Comparison of ENCODE assay signal across 13 cellular contexts in genomic region chr15:51600114-51600513, GRCh38. TPM values are rescaled to one million over a fixed set of nuclear protein-coding genes. Genes with fewer than 3 reads are reported as not detected.
DNase-seq lines count a peak whose midpoint lies in the region; ATAC-seq, FAIRE-seq and TF ChIP-seq lines count a peak whose summit lies in the region.
"Had no signal": no experiment of that assay in that cellular context is flagged by ENCODE, and none has a peak within 500 bp of the region (broad histone marks: within the 10 kb centered on the region; RNA-seq: fewer than 3 reads in every experiment).

No MANE protein-coding gene starts in this region.

- intact Hi-C loops in activated naive CD4-positive, alpha-beta T cell treated with anti-CD3 and anti-CD28 coated beads for 36 hours (cut with micrococcal nuclease) = no loop called here
- intact Hi-C loops in GM12878 (cut with micrococcal nuclease; ENCODE audit: unreplicated experiment) = no loop called here

- TF ChIP-seq EP300 in GM12878 (IDR thresholded peaks at IDR 0.05; ENCODE audit: borderline replicate concordance in 1 of 2, control insufficient read depth in 1 of 2, low read depth in 2 of 2, low read length in 2 of 2) = no peak

- H3K4me1 Mint-ChIP-seq in activated naive CD4-positive, alpha-beta T cell treated with anti-CD3 and anti-CD28 coated beads for 36 hours (ENCODE audit: low read depth) = peaks cover 2% of the 10 kb centered on the region
- peaks cover 9% of the 10 kb centered on the region for H3K4me1 Mint-ChIP-seq in stimulated activated memory B cell treated with anti-CD40 and anti-IgM and Interleukin-4, amounts not matched to agents 10 μg/mL and 1 μg/mL and 100 μg/mL, for 72 hours
- H3K4me1 Mint-ChIP-seq: mesothelial cell of epicardium had no signal

- H3K27ac Mint-ChIP-seq in activated naive CD4-positive, alpha-beta T cell treated with anti-CD3 and anti-CD28 coated beads, Interleukin-2, amount 50 U/mL, for 72 hours = no peak overlapping the region
- H3K27ac Mint-ChIP-seq in activated naive CD4-positive, alpha-beta T cell treated with anti-CD3 and anti-CD28 coated beads for 36 hours = no peak overlapping the region
- H3K27ac Mint-ChIP-seq in stimulated activated memory B cell treated with anti-CD40 and anti-IgM and Interleukin-4, amounts not matched to agents 10 μg/mL and 1 μg/mL and 100 μg/mL, for 72 hours = no peak overlapping the region
- H3K27ac Mint-ChIP-seq: mesothelial cell of epicardium had no signal

- in situ Hi-C loops in GM12878 (cut with MboI) = no loop called here

- peaks cover 5% of the 10 kb centered on the region for H3K4me1 ChIP-seq in GM12878 (ENCODE audit: control insufficient read depth, insufficient read depth, low read length)
- H3K4me1 ChIP-seq: prostate gland had no signal

- H3K4me2 ChIP-seq in GM12878 (ENCODE audit: control insufficient read depth, insufficient read depth) = no peak overlapping the region

- H3K36me3 Mint-ChIP-seq in activated naive CD4-positive, alpha-beta T cell treated with anti-CD3 and anti-CD28 coated beads, Interleukin-2, amount 50 U/mL, for 72 hours = peaks cover 0 to 9% of the 10 kb centered on the region in 2 donors
- H3K36me3 Mint-ChIP-seq in activated naive CD4-positive, alpha-beta T cell treated with anti-CD3 and anti-CD28 coated beads for 36 hours (ENCODE audit: low read depth) = peaks cover 1% of the 10 kb centered on the region
- no peaks in the 10 kb centered on the region for H3K36me3 Mint-ChIP-seq in stimulated activated memory B cell treated with anti-CD40 and anti-IgM and Interleukin-4, amounts not matched to agents 10 μg/mL and 1 μg/mL and 100 μg/mL, for 72 hours

- H3K4me3 Mint-ChIP-seq in activated naive CD4-positive, alpha-beta T cell treated with anti-CD3 and anti-CD28 coated beads for 36 hours = no peak overlapping the region
- no peak overlapping the region for H3K4me3 Mint-ChIP-seq in stimulated activated memory B cell treated with anti-CD40 and anti-IgM and Interleukin-4, amounts not matched to agents 10 μg/mL and 1 μg/mL and 100 μg/mL, for 72 hours
- H3K4me3 Mint-ChIP-seq: mesothelial cell of epicardium had no signal

- H3K27me3 Mint-ChIP-seq in activated naive CD4-positive, alpha-beta T cell treated with anti-CD3 and anti-CD28 coated beads for 36 hours (ENCODE audit: low read depth) = no peaks in the 10 kb centered on the region
- H3K27me3 Mint-ChIP-seq in stimulated activated memory B cell treated with anti-CD40 and anti-IgM and Interleukin-4, amounts not matched to agents 10 μg/mL and 1 μg/mL and 100 μg/mL, for 72 hours = peaks cover 23% of the 10 kb centered on the region

- no peak overlapping the region for H2AFZ ChIP-seq in GM12878 (ENCODE audit: control insufficient read depth, low read depth, low read length)

- FAIRE-seq in GM12878 (lab: Jason Lieb, UNC) = no peak

- TF ChIP-seq RAD21 in GM12878 (IDR thresholded peaks at IDR 0.05; ENCODE audit: insufficient read depth, low read depth, low read length) = no peak

- H3K27ac ChIP-seq in GM12878 (ENCODE audit: control insufficient read depth, insufficient read depth) = no peak overlapping the region
- H3K27ac ChIP-seq: prostate gland, thoracic aorta had no signal

- DNase-seq in activated naive CD4-positive, alpha-beta T cell treated with anti-CD3 and anti-CD28 coated beads, Interleukin-2, amount 50 U/mL, for 72 hours (ENCODE audit: low spot score in 2 of 2) = no peak
- DNase-seq in activated naive CD4-positive, alpha-beta T cell treated with anti-CD3 and anti-CD28 coated beads for 36 hours = no peak
- DNase-seq in HPDE6-E6E7 (ENCODE audit: extremely low spot score) = peak; percentile 67
- DNase-seq in GM12878 (ENCODE audit: low read depth, low spot score) = peak; percentile 15
- DNase-seq in DMS 273 (lab: John Stamatoyannopoulos, UW; ENCODE audit: unreplicated experiment) = no peak
- no peak for DNase-seq in NCI-H1436 treated with DMSO at 0.1 percent for 48 hours (lab: John Stamatoyannopoulos, UW)
- DNase-seq: NCI-H1092, T-helper 1 cell had no signal

- no peaks in the 10 kb centered on the region for H4K20me1 ChIP-seq in GM12878 (ENCODE audit: control insufficient read depth, insufficient read depth)

- H3K36me3 ChIP-seq in GM12878 (ENCODE audit: control insufficient read depth in 2 of 2, insufficient read depth in 2 of 2, low read length in 1 of 2) = no peaks in the 10 kb centered on the region
- H3K36me3 ChIP-seq: prostate gland, thoracic aorta had no signal

- BruUV-seq in GM12878 (replicated peaks; lab: Mats Ljungman, UMichigan) = no TSS peak

- H3K79me2 ChIP-seq in GM12878 (ENCODE audit: control insufficient read depth, insufficient read depth, low read length) = no peaks in the 10 kb centered on the region

- 29% methylated on average over 1 of the region's 1 CpG for WGBS in GM12878 (ENCODE audit: insufficient coverage, insufficient replicate concordance, low lambda C conversion rate, missing lambda C conversion rate)

- SMC1A ChIA-PET in GM12878 (lab: Charles Lee; ENCODE audit: uncharacterized antibody, unreplicated experiment) = no interaction called here

- TF ChIP-seq CTCF in GM12878 (IDR thresholded peaks at IDR 0.05 in 2 of 3, conservative IDR thresholded peaks at IDR 0.05 in 1 of 3; ENCODE audit: control insufficient read depth in 2 of 3, extremely low read depth in 1 of 3, insufficient read depth in 1 of 3, low read depth in 3 of 3, low read length in 3 of 3) = no peak

- POLR2A ChIA-PET in GM12878 (lab: Charles Lee) = no interaction called here

- H3K9me3 Mint-ChIP-seq in activated naive CD4-positive, alpha-beta T cell treated with anti-CD3 and anti-CD28 coated beads, Interleukin-2, amount 50 U/mL, for 72 hours = peaks cover 0 to 4% of the 10 kb centered on the region in 2 donors
- H3K9me3 Mint-ChIP-seq in activated naive CD4-positive, alpha-beta T cell treated with anti-CD3 and anti-CD28 coated beads for 36 hours = peaks cover 1% of the 10 kb centered on the region
- no peaks in the 10 kb centered on the region for H3K9me3 Mint-ChIP-seq in stimulated activated memory B cell treated with anti-CD40 and anti-IgM and Interleukin-4, amounts not matched to agents 10 μg/mL and 1 μg/mL and 100 μg/mL, for 72 hours

- no peak overlapping the region for H3K9ac ChIP-seq in GM12878 (ENCODE audit: control insufficient read depth, insufficient read depth, low read length)

- ATAC-seq in activated naive CD4-positive, alpha-beta T cell treated with anti-CD3 and anti-CD28 coated beads, Interleukin-2, amount 50 U/mL, for 72 hours = peak; percentile 67 to 82
- peak; percentile 79 for ATAC-seq in GM12878
- peak; percentile 55 for ATAC-seq in stimulated activated memory B cell treated with anti-CD40 and anti-IgM and Interleukin-4, amounts not matched to agents 10 μg/mL and 1 μg/mL and 100 μg/mL, for 72 hours
- ATAC-seq in GM19467 (IDR thresholded peaks at IDR 0.05; ENCODE audit: unreplicated experiment) = no peak

- TF ChIP-seq POLR2A in GM12878 (IDR thresholded peaks at IDR 0.05; ENCODE audit: low read depth, low read length) = no peak

- CTCF ChIA-PET in activated naive CD4-positive, alpha-beta T cell treated with anti-CD3 and anti-CD28 coated beads for 36 hours (lab: Charles Lee) = no interaction called here
- CTCF ChIA-PET in GM12878 (lab: Yijun Ruan, JAX) = no interaction called here

- H3K4me3 ChIP-seq in GM12878 = no peak overlapping the region
- H3K4me3 ChIP-seq: prostate gland, thoracic aorta had no signal

- H3K9me3 ChIP-seq in GM12878 (replicated peaks; ENCODE audit: control insufficient read depth, insufficient read depth, low read length) = no peaks in the 10 kb centered on the region
- H3K9me3 ChIP-seq: prostate gland, thoracic aorta had no signal

- H3K27me3 ChIP-seq in GM12878 (replicated peaks in 1 of 2; ENCODE audit: control insufficient read depth in 2 of 2, insufficient read depth in 2 of 2, low read length in 1 of 2) = no peaks in the 10 kb centered on the region

- RAD21 ChIA-PET in GM12878 (lab: Charles Lee; ENCODE audit: unreplicated experiment) = interaction anchor here (1.2 kb wide), 1 partner anchor 23 kb away, joined by 3 read pairs; the partner anchor contains the start of gene DMXL2

TF ChIP-seq in GM12878, 131 proteins besides CTCF, POLR2A, EP300 and RAD21 (continues in another document):
- TF ChIP-seq IKZF1 (conservative IDR thresholded peaks at IDR 0.05) (no peak), IRF3 (IDR thresholded peaks at IDR 0.05) (no peak)

RNA-seq across cellular contexts. Expression of gene DMXL2, which starts 22.5 kb away (rescaled TPM):
- total RNA-seq in activated naive CD4-positive, alpha-beta T cell treated with anti-CD3 and anti-CD28 coated beads, Interleukin-2, amount 50 U/mL, for 72 hours = 10 to 100 TPM in 1 of 2 donors, 1 to 10 TPM in 1; 2.3 to 15.6 TPM
- 10 to 100 TPM in 1 of 2 experiments, 1 to 10 TPM in 1; 10.0 TPM for total RNA-seq in activated naive CD4-positive, alpha-beta T cell treated with anti-CD3 and anti-CD28 coated beads for 36 hours
- 210 and 228 TPM in 2 replicates for total RNA-seq in GM12878 (2013; cell fraction: nucleolus; rRNA removed)
- total RNA-seq in GM12878 (2014; rRNA removed) = 30.7 and 37.8 TPM in 2 replicates
- total RNA-seq in GM12878 (2014; rRNA removed; fragmentation: Illumina TruSeq; extraction: Trizol) = 29.6 and 34.6 TPM in 2 replicates
- total RNA-seq in GM12878 (2021) = 22.6 and 25.3 TPM in 2 replicates
- 7.8 TPM for polyA plus RNA-seq in GM12878 (2011; ENCODE audit: low read depth)
- 26.6 and 34.8 TPM in 2 replicates for polyA plus RNA-seq in GM12878 (2011; rRNA removed)
- 7.5 and 9.6 TPM in 2 replicates for polyA plus RNA-seq in GM12878 (2011; cell fraction: cytosol; rRNA removed)
- 55.1 and 58.6 TPM in 2 replicates for polyA plus RNA-seq in GM12878 (2011; cell fraction: nucleus; rRNA removed)
- 10.9 and 14.5 TPM in 2 replicates for polyA plus RNA-seq in GM12878 (2012)
- polyA plus RNA-seq in GM12878 (2014; fragmentation: Illumina TruSeq; extraction: Trizol) = 32.1 and 61.0 TPM in 2 replicates
- polyA plus RNA-seq in GM12878 (2014; fragmentation: Nextera tagmentation; extraction: Ambion mirVana) = 10 to 100 TPM in 1 of 2 experiments, 1 to 10 TPM in 1; 8.5 to 12.8 TPM
- 18.6 and 19.2 TPM in 2 replicates for polyA plus RNA-seq in GM12878 (2014; rRNA removed)
- polyA plus RNA-seq in GM12878 (2016; fragmentation: Nextera tagmentation; extraction: Ambion mirVana) = 10 to 100 TPM in 1 of 2 experiments, 1 to 10 TPM in 1; 9.4 to 11.5 TPM
- 14.3 and 20.5 TPM in 2 replicates for polyA minus RNA-seq in GM12878 (2011; rRNA and poly(A)+ RNA removed)
- polyA minus RNA-seq in GM12878 (2011; cell fraction: cytosol; rRNA and poly(A)+ RNA removed) = 4.3 and 5.6 TPM in 2 replicates
- polyA minus RNA-seq in GM12878 (2011; cell fraction: nucleus; rRNA and poly(A)+ RNA removed) = 19.6 and 33.7 TPM in 2 replicates

Comparison
In these comparisons a context has a peak if more than half of its experiments do, and no peak if none do; other contexts are left out.
1. DNase-seq: peak in HPDE6-E6E7 (single experiment) and GM12878 (single experiment); none in activated naive CD4-positive, alpha-beta T cell treated with anti-CD3 and anti-CD28 coated beads, Interleukin-2, amount 50 U/mL, for 72 hours (0 of 2), activated naive CD4-positive, alpha-beta T cell treated with anti-CD3 and anti-CD28 coated beads for 36 hours (single experiment), DMS 273 (single experiment) and NCI-H1436 treated with DMSO at 0.1 percent for 48 hours (single experiment).